ENCODE assay signal across 1 cellular context in genomic region chr4:39719804-39720580, GRCh38.
TF ChIP-seq lines count a peak whose summit lies in the region.

No MANE protein-coding gene starts in this region.

TF ChIP-seq in SK-N-SH, 30 proteins besides CTCF, POLR2A, EP300 and RAD21 (continued from another document):
- no peak for TF ChIP-seq REST (IDR thresholded peaks at IDR 0.05; ENCODE audit: low read depth, low read length)
- TF ChIP-seq NRF1 (IDR thresholded peaks at IDR 0.05; ENCODE audit: low read depth, low read length) = no peak
- TF ChIP-seq ZBTB33 (IDR thresholded peaks at IDR 0.05; ENCODE audit: borderline replicate concordance, low read depth) = no peak
- no peak for TF ChIP-seq MEF2A (IDR thresholded peaks at IDR 0.05; ENCODE audit: borderline replicate concordance, low read depth)
- TF ChIP-seq USF1 (IDR thresholded peaks at IDR 0.05; ENCODE audit: borderline replicate concordance, low read depth) = no peak
- no peak for TF ChIP-seq ELF1 (IDR thresholded peaks at IDR 0.05)
- TF ChIP-seq PBX3 (IDR thresholded peaks at IDR 0.05) = no peak
- TF ChIP-seq YY1 (IDR thresholded peaks at IDR 0.05; ENCODE audit: low read depth) = no peak
- TF ChIP-seq CHD2 (IDR thresholded peaks at IDR 0.05; ENCODE audit: low read length, partially characterized antibody) = no peak
- TF ChIP-seq POLR2AphosphoS5 (IDR thresholded peaks at IDR 0.05; ENCODE audit: low read depth, low read length) = no peak
- no peak for TF ChIP-seq USF2 (IDR thresholded peaks at IDR 0.05; ENCODE audit: borderline replicate concordance, low read depth, low read length)
- TF ChIP-seq EZH2phosphoT487 (IDR thresholded peaks at IDR 0.05; ENCODE audit: borderline replicate concordance, low read depth) = no peak
- TF ChIP-seq SIN3A (IDR thresholded peaks at IDR 0.05; ENCODE audit: borderline replicate concordance, low read depth, low read length) = no peak
- TF ChIP-seq RFX5 (IDR thresholded peaks at IDR 0.05; ENCODE audit: low read length) = no peak
- no peak for TF ChIP-seq TAF1 (IDR thresholded peaks at IDR 0.05; ENCODE audit: borderline replicate concordance, low read depth, low read length)
- no peak for TF ChIP-seq FOXM1 (IDR thresholded peaks at IDR 0.05; ENCODE audit: low read depth)
